8 cellular contexts compared by ENCODE assay signal in the genomic region with DNA sequence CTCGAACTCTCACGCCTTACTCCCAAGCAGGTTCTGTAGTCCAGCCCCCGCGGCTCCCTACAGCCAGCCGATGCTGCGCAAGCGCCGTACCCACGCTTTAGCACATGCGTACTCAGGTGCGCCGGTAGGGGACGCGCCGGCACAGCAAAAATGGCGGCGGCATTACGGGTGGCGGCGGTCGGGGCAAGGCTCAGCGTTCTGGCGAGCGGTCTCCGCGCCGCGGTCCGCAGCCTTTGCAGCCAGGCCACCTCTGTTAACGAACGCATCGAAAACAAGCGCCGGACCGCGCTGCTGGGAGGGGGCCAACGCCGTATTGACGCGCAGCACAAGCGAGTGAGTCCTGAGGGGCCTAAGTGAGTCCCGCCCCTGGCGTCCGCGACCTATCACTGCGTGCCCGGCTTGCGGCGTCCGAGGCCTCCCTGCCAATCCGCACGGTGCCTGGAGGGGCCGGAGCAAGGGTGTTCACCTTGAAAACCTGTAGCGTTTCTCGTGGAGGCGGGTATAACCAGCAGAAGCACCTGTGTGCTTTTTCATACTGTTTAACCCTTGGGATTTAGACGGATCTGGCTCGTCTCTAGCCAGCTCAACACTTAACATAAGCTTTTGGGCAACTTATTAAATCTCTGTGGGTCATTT.
DNase-seq lines count a peak whose midpoint lies in the region; ATAC-seq and FAIRE-seq lines count a peak whose summit lies in the region.

TSS of gene PCCB (plus strand) at position 115 of the 636 bp plus-strand sequence. CDS start at position 151, 36 bp downstream.

- H3K9ac ChIP-seq in BLaER1 = peak within 1 kb of the TSS; percentile 86

- H3K4me1 ChIP-seq in BLaER1 = peaks cover 40% of the 10 kb centered on the region

- H3K36me3 ChIP-seq in BLaER1 = peaks cover 13% of the 10 kb centered on the region

- ATAC-seq in HG03457 (IDR thresholded peaks at IDR 0.05; ENCODE audit: unreplicated experiment) = peak; percentile 95

- peak within 1 kb of the TSS; percentile 86 for H3K4me2 ChIP-seq in BLaER1

- H3K27me3 ChIP-seq in BLaER1 = no peaks in the 10 kb centered on the region
- no peaks in the 10 kb centered on the region for H3K27me3 ChIP-seq in layer of hippocampus (ENCODE audit: control insufficient read depth, insufficient read depth, low read length)

- H3K27ac ChIP-seq in BLaER1 = peak within 1 kb of the TSS; percentile 88
- H3K27ac ChIP-seq in cingulate gyrus (ENCODE audit: low read depth, low read length) = peak within 1 kb of the TSS; percentile 87
- peak within 1 kb of the TSS; percentile 96 for H3K27ac ChIP-seq in layer of hippocampus (ENCODE audit: low read depth, low read length)

- H4K20me1 ChIP-seq in BLaER1 = peaks cover 22% of the 10 kb centered on the region; the same call in 1 of the 2 replicates

- no peaks in the 10 kb centered on the region for H3K9me3 ChIP-seq in BLaER1

- peak; percentile 87 for FAIRE-seq in GM19239 (lab: Jason Lieb, UNC)

- DNase-seq in GM19239 (ENCODE audit: insufficient read length, low spot score) (peak; percentile 81), NCI-H524 (lab: John Stamatoyannopoulos, UW) (peak; percentile 94 to 96)
- peak; percentile 91 to 93 for DNase-seq in activated CD4-positive, alpha-beta T cell treated with anti-CD3 and anti-CD28 coated beads for 4 hours
- peak; percentile 86 to 88 for DNase-seq in stimulated activated CD4-positive, alpha-beta T cell treated with anti-CD3 and anti-CD28 coated beads, Interleukin-1b, Interleukin-23, amount 100 ng/mL, for 4 hours (ENCODE audit: low read depth in 2 of 2)

- peak within 1 kb of the TSS; percentile 72 for H3K4me3 ChIP-seq in BLaER1

Comparison
In these comparisons a context has a peak if more than half of its experiments do, and no peak if none do; other contexts are left out.
1. Peak in every context shown above with its lines: DNase-seq, ATAC-seq, H3K4me3 ChIP-seq and H3K27ac ChIP-seq.